In genomic region chr19:40630571-40631160, GRCh38 we compare ENCODE assay signal across 20 cellular contexts. TPM values are rescaled to one million over a fixed set of nuclear protein-coding genes. Genes with fewer than 3 reads are reported as not detected.
DNase-seq lines count a peak whose midpoint lies in the region; ATAC-seq, FAIRE-seq and TF ChIP-seq lines count a peak whose summit lies in the region.
"Had no signal": no experiment of that assay in that cellular context is flagged by ENCODE, and none has a peak within 500 bp of the region (broad histone marks: within the 10 kb centered on the region; RNA-seq: fewer than 3 reads in every experiment).

No MANE protein-coding gene starts in this region.

- intact Hi-C loops in activated naive CD4-positive, alpha-beta T cell treated with anti-CD3 and anti-CD28 coated beads for 36 hours (cut with micrococcal nuclease): no loop called here
- intact Hi-C loops in sciatic nerve (cut with DNase I): loop anchor here (10.0 kb wide), 1 partner anchor 96 kb away; no protein-coding TSS in a partner anchor

- no peak overlapping the region for H2BK120ac ChIP-seq in H1 (replicated peaks; ENCODE audit: low read depth, low read length)

- no peak for TF ChIP-seq CTCF in H1 (IDR thresholded peaks at IDR 0.05; ENCODE audit: control extremely low read depth in 1 of 3, insufficient read depth in 1 of 3, low read depth in 1 of 3, low read length in 3 of 3)
- no peak for TF ChIP-seq CTCF in progenitor cell of endocrine pancreas (IDR thresholded peaks at IDR 0.05; ENCODE audit: unreplicated experiment)

- no peak overlapping the region for H3K4me3 ChIP-seq in H1 (ENCODE audit: extremely low read depth in 1 of 4, insufficient read depth in 2 of 4, low read depth in 3 of 4, low read length in 4 of 4)
- H3K4me3 ChIP-seq: SK-N-MC had no signal

- H3K36me3 Mint-ChIP-seq in activated naive CD4-positive, alpha-beta T cell treated with anti-CD3 and anti-CD28 coated beads, Interleukin-2, amount 50 U/mL, for 24 hours: peaks cover 7% of the 10 kb centered on the region
- H3K36me3 Mint-ChIP-seq in activated naive CD4-positive, alpha-beta T cell treated with anti-CD3 and anti-CD28 coated beads for 36 hours (ENCODE audit: low read depth): peaks cover 24% of the 10 kb centered on the region
- H3K36me3 Mint-ChIP-seq in progenitor cell of endocrine pancreas (ENCODE audit: insufficient read depth): peaks cover 2% of the 10 kb centered on the region

- DNase-seq in activated naive CD4-positive, alpha-beta T cell treated with anti-CD3 and anti-CD28 coated beads for 36 hours: no peak
- DNase-seq in ELF-1 (ENCODE audit: low read depth, low spot score) (peak; percentile 22), H1 (ENCODE audit: low read depth in 1 of 2, low spot score in 2 of 2) (no peak), progenitor cell of endocrine pancreas (ENCODE audit: low spot score, unreplicated experiment) (no peak), NK-92 (lab: John Stamatoyannopoulos, UW; ENCODE audit: unreplicated experiment) (no peak), sciatic nerve (ENCODE audit: low spot score) (no peak)
- DNase-seq: C1 segment of cervical spinal cord, KBM-7, MV-4-11, NCI-H1417 treated with DMSO at 0.1 percent for 48 hours, NCI-H1930, NCI-H774 had no signal

- no peak overlapping the region for H4K91ac ChIP-seq in H1 (replicated peaks; ENCODE audit: insufficient read length, low read length)

- no peak overlapping the region for H3K18ac ChIP-seq in H1 (ENCODE audit: extremely low read depth, low read length)

- CTCF ChIA-PET in activated naive CD4-positive, alpha-beta T cell treated with anti-CD3 and anti-CD28 coated beads for 36 hours (lab: Charles Lee): interaction anchor here (1.2 kb wide), 1 partner anchor 25 kb away, joined by 3 read pairs; no protein-coding TSS in a partner anchor
- CTCF ChIA-PET in H1 (lab: Charles Lee; ENCODE audit: partially characterized antibody): interaction anchor here (1.1 kb wide), 1 partner anchor 28 kb away, joined by 6 read pairs; no protein-coding TSS in a partner anchor

- POLR2A ChIA-PET in H1 (lab: Charles Lee; ENCODE audit: partially characterized antibody): interaction anchor here (0.6 to 1.8 kb wide), 5 partner anchors 13 to 1386 kb away, joined by 3 to 7 read pairs (median 3); no protein-coding TSS in a partner anchor

- no peak overlapping the region for H4K5ac ChIP-seq in H1 (ENCODE audit: insufficient read length, low read depth, low read length)

- no peak overlapping the region for H3K14ac ChIP-seq in H1 (ENCODE audit: insufficient read length)

- H3K27me3 Mint-ChIP-seq in activated naive CD4-positive, alpha-beta T cell treated with anti-CD3 and anti-CD28 coated beads, Interleukin-2, amount 50 U/mL, for 24 hours: no peaks in the 10 kb centered on the region
- H3K27me3 Mint-ChIP-seq in activated naive CD4-positive, alpha-beta T cell treated with anti-CD3 and anti-CD28 coated beads for 36 hours (ENCODE audit: low read depth): peaks cover 3% of the 10 kb centered on the region
- peaks cover 46% of the 10 kb centered on the region for H3K27me3 Mint-ChIP-seq in progenitor cell of endocrine pancreas

- no peak overlapping the region for H3K9ac ChIP-seq in H1 (replicated peaks in 1 of 4; ENCODE audit: extremely low read depth in 1 of 4, low read depth in 3 of 4, low read length in 3 of 4)

- H3K36me3 ChIP-seq in H1 (ENCODE audit: control insufficient read depth in 2 of 4, insufficient read depth in 4 of 4, low read length in 3 of 4): peaks cover 0 to 15% (median 8%) of the 10 kb centered on the region in 4 experiments; a peak in 5 of 8 replicates

- no peak for TF ChIP-seq RAD21 in H1 (IDR thresholded peaks at IDR 0.05 in 1 of 2, conservative IDR thresholded peaks at IDR 0.05 in 1 of 2; ENCODE audit: low read depth in 2 of 2, low read length in 2 of 2)

- H3K4me3 Mint-ChIP-seq in activated naive CD4-positive, alpha-beta T cell treated with anti-CD3 and anti-CD28 coated beads, Interleukin-2, amount 50 U/mL, for 24 hours: no peak overlapping the region
- no peak overlapping the region for H3K4me3 Mint-ChIP-seq in activated naive CD4-positive, alpha-beta T cell treated with anti-CD3 and anti-CD28 coated beads for 36 hours
- no peak overlapping the region for H3K4me3 Mint-ChIP-seq in progenitor cell of endocrine pancreas (ENCODE audit: low read depth)

- ATAC-seq in GM18502 (IDR thresholded peaks at IDR 0.05; ENCODE audit: poor library complexity, unreplicated experiment) (no peak), sciatic nerve (no peak)
- ATAC-seq: Panc1 had no signal

- H3K79me2 ChIP-seq in H1 (ENCODE audit: control insufficient read depth in 1 of 2, insufficient read depth in 2 of 2, low read length in 2 of 2): no peaks in the 10 kb centered on the region

- peaks cover 0 to 9% (median 4%) of the 10 kb centered on the region in 4 experiments; a peak in 5 of 7 replicates for H3K4me1 ChIP-seq in H1 (replicated peaks in 1 of 4; ENCODE audit: control insufficient read depth in 3 of 4, insufficient read depth in 4 of 4, low read length in 3 of 4)

- peaks cover 2% of the 10 kb centered on the region in 2 experiments for H4K20me1 ChIP-seq in H1 (replicated peaks in 1 of 2; ENCODE audit: control insufficient read depth in 1 of 2, insufficient read depth in 2 of 2, low read length in 2 of 2)

- H3K27ac Mint-ChIP-seq in activated naive CD4-positive, alpha-beta T cell treated with anti-CD3 and anti-CD28 coated beads, Interleukin-2, amount 50 U/mL, for 24 hours: peak overlapping the region; percentile 30
- no peak overlapping the region for H3K27ac Mint-ChIP-seq in activated naive CD4-positive, alpha-beta T cell treated with anti-CD3 and anti-CD28 coated beads for 36 hours
- H3K27ac Mint-ChIP-seq in progenitor cell of endocrine pancreas: peak overlapping the region; percentile 73

- no peak overlapping the region for H2BK15ac ChIP-seq in H1 (ENCODE audit: low read length)

- FAIRE-seq in H1 (lab: Jason Lieb, UNC): no peak
- FAIRE-seq: A204.1, H54, HTR-8/SVneo had no signal

- H3K4ac ChIP-seq in H1 (replicated peaks; ENCODE audit: insufficient read length, low read depth, low read length): no peak overlapping the region

- H3K4me1 Mint-ChIP-seq in activated naive CD4-positive, alpha-beta T cell treated with anti-CD3 and anti-CD28 coated beads, Interleukin-2, amount 50 U/mL, for 24 hours: peaks cover 18% of the 10 kb centered on the region
- H3K4me1 Mint-ChIP-seq in activated naive CD4-positive, alpha-beta T cell treated with anti-CD3 and anti-CD28 coated beads for 36 hours (ENCODE audit: low read depth): peaks cover 10% of the 10 kb centered on the region
- peaks cover 1% of the 10 kb centered on the region for H3K4me1 Mint-ChIP-seq in progenitor cell of endocrine pancreas (ENCODE audit: low read depth)

- H3K27me3 ChIP-seq in H1 (replicated peaks in 1 of 4; ENCODE audit: control insufficient read depth in 3 of 4, extremely low read depth in 1 of 4, insufficient read depth in 3 of 4, low read length in 3 of 4): peaks cover 0 to 13% (median 8%) of the 10 kb centered on the region in 4 experiments; a peak in 3 of 7 replicates

- H2BK12ac ChIP-seq in H1 (ENCODE audit: low read depth, low read length): no peak overlapping the region

- H3K23me2 ChIP-seq in H1 (ENCODE audit: low read depth, low read length): no peaks in the 10 kb centered on the region

- no peaks in the 10 kb centered on the region for H3K9me3 Mint-ChIP-seq in activated naive CD4-positive, alpha-beta T cell treated with anti-CD3 and anti-CD28 coated beads, Interleukin-2, amount 50 U/mL, for 24 hours
- H3K9me3 Mint-ChIP-seq in activated naive CD4-positive, alpha-beta T cell treated with anti-CD3 and anti-CD28 coated beads for 36 hours: no peaks in the 10 kb centered on the region
- no peaks in the 10 kb centered on the region for H3K9me3 Mint-ChIP-seq in progenitor cell of endocrine pancreas (ENCODE audit: low read depth)

- H2BK5ac ChIP-seq in H1 (ENCODE audit: low read depth, low read length): no peak overlapping the region

- no peak overlapping the region for H3K56ac ChIP-seq in H1 (replicated peaks; ENCODE audit: insufficient read length, low read depth, low read length)

- H2AFZ ChIP-seq in H1 (ENCODE audit: low read length): no peak overlapping the region

- 84% methylated on average over 16 of the region's 16 CpGs; no CpG with 5 or more reads in 1 of the 2 experiments for WGBS in H1 (ENCODE audit: extremely low coverage in 1 of 2, insufficient coverage in 1 of 2, insufficient read length in 1 of 2, insufficient replicate concordance in 2 of 2, low coverage in 1 of 2, low lambda C conversion rate in 2 of 2, missing lambda C conversion rate in 1 of 2), 2 experiments

- no peak overlapping the region for H3K4me2 ChIP-seq in H1 (ENCODE audit: insufficient read depth in 1 of 2, low read depth in 2 of 2, low read length in 2 of 2)

- H3K79me1 ChIP-seq in H1 (ENCODE audit: low read depth, low read length): no peaks in the 10 kb centered on the region

- TF ChIP-seq EP300 in H1 (IDR thresholded peaks at IDR 0.05; ENCODE audit: borderline replicate concordance in 1 of 2, low read depth in 2 of 2, low read length in 2 of 2): no peak

- no peak overlapping the region for H4K8ac ChIP-seq in H1 (ENCODE audit: extremely low read depth, insufficient read depth, low read length)

- no peak overlapping the region for H3K23ac ChIP-seq in H1 (ENCODE audit: insufficient read length)

- no peak for TF ChIP-seq POLR2A in H1 (IDR thresholded peaks at IDR 0.05; ENCODE audit: control extremely low read depth in 1 of 2, low read depth in 2 of 2, low read length in 2 of 2)

- H3K27ac ChIP-seq in H1 (ENCODE audit: low read depth, low read length): no peak overlapping the region
- H3K27ac ChIP-seq: HL-60, SK-N-MC had no signal

- no peak overlapping the region for H2BK20ac ChIP-seq in H1 (ENCODE audit: low read length)

- H2AK5ac ChIP-seq in H1 (ENCODE audit: low read depth, low read length): no peak overlapping the region

- no peaks in the 10 kb centered on the region for H3K9me3 ChIP-seq in H1 (ENCODE audit: insufficient read depth in 2 of 2, low read depth in 1 of 2, low read length in 1 of 2)

RNA-seq across cellular contexts. Expression of gene LTBP4, which starts 29.5 kb away (rescaled TPM):
- 100 to 1,000 TPM; 147 to 153 TPM for total RNA-seq in activated naive CD4-positive, alpha-beta T cell treated with anti-CD3 and anti-CD28 coated beads for 36 hours
- 75.3 and 77.1 TPM in 2 replicates for total RNA-seq in H1 (2021; fragmentation: NEBNext Ultra II Directional; extraction: Animal tissue kit (Norgen Biotek cat#: 25700))
- 54.5 and 111 TPM in 2 replicates for polyA plus RNA-seq in H1 (2011; rRNA removed)
- 68.6 TPM for polyA plus RNA-seq in H1 (2011; cell fraction: cytosol; rRNA removed)
- polyA plus RNA-seq in H1 (2011; cell fraction: nucleus; rRNA removed): 270 TPM
- polyA plus RNA-seq in H1 (2012, experiment 1 of 2): 51.9 to 154 TPM (median 115 TPM) in 4 replicates
- 94.0 TPM for polyA plus RNA-seq in H1 (2012, experiment 2 of 2)
- 67.1 TPM for polyA plus RNA-seq in H1 (2013, experiment 1 of 2)
- polyA plus RNA-seq in H1 (2013, experiment 2 of 2): 56.9 TPM
- 21.2 and 23.9 TPM in 2 replicates for polyA minus RNA-seq in H1 (2011; rRNA and poly(A)+ RNA removed)
- 61.7 TPM for polyA minus RNA-seq in H1 (2011; cell fraction: cytosol; rRNA and poly(A)+ RNA removed)
- 58.2 TPM for polyA minus RNA-seq in H1 (2011; cell fraction: nucleus; rRNA and poly(A)+ RNA removed)
- total RNA-seq in progenitor cell of endocrine pancreas (25.4 TPM in 2 replicates), sciatic nerve (1,227 TPM)

RNA-seq across cellular contexts. Expression of gene SHKBP1, which starts 54.0 kb away (rescaled TPM):
- 10 to 100 TPM; 90.1 to 99.4 TPM for total RNA-seq in activated naive CD4-positive, alpha-beta T cell treated with anti-CD3 and anti-CD28 coated beads for 36 hours
- total RNA-seq in H1 (2021; fragmentation: NEBNext Ultra II Directional; extraction: Animal tissue kit (Norgen Biotek cat#: 25700)): 72.8 and 74.6 TPM in 2 replicates
- polyA plus RNA-seq in H1 (2011; rRNA removed): 98.8 and 158 TPM in 2 replicates
- polyA plus RNA-seq in H1 (2011; cell fraction: cytosol; rRNA removed): 81.1 TPM
- 207 TPM for polyA plus RNA-seq in H1 (2011; cell fraction: nucleus; rRNA removed)
- 79.8 to 106 TPM (median 102 TPM) in 4 replicates for polyA plus RNA-seq in H1 (2012, experiment 1 of 2)
- polyA plus RNA-seq in H1 (2012, experiment 2 of 2): 95.8 TPM
- polyA plus RNA-seq in H1 (2013, experiment 1 of 2): 79.2 TPM
- 73.3 TPM for polyA plus RNA-seq in H1 (2013, experiment 2 of 2)
- polyA minus RNA-seq in H1 (2011; rRNA and poly(A)+ RNA removed): 44.1 and 59.2 TPM in 2 replicates
- polyA minus RNA-seq in H1 (2011; cell fraction: cytosol; rRNA and poly(A)+ RNA removed): 83.1 TPM
- polyA minus RNA-seq in H1 (2011; cell fraction: nucleus; rRNA and poly(A)+ RNA removed): 68.1 TPM
- total RNA-seq in progenitor cell of endocrine pancreas: 102 and 114 TPM in 2 replicates
- total RNA-seq in sciatic nerve: 58.7 TPM

RNA-seq across cellular contexts. Expression of gene NUMBL, which starts 59.8 kb away (rescaled TPM):
- 1 to 10 TPM; 6.2 to 9.2 TPM for total RNA-seq in activated naive CD4-positive, alpha-beta T cell treated with anti-CD3 and anti-CD28 coated beads for 36 hours
- 24.8 and 29.4 TPM in 2 replicates for total RNA-seq in H1 (2021; fragmentation: NEBNext Ultra II Directional; extraction: Animal tissue kit (Norgen Biotek cat#: 25700))
- 13.5 and 20.0 TPM in 2 replicates for polyA plus RNA-seq in H1 (2011; rRNA removed)
- 10.3 TPM for polyA plus RNA-seq in H1 (2011; cell fraction: cytosol; rRNA removed)
- polyA plus RNA-seq in H1 (2011; cell fraction: nucleus; rRNA removed): 22.0 TPM
- 7.0 to 14.8 TPM (median 13.2 TPM) in 4 replicates for polyA plus RNA-seq in H1 (2012, experiment 1 of 2)
- polyA plus RNA-seq in H1 (2012, experiment 2 of 2): 9.5 TPM
- polyA plus RNA-seq in H1 (2013, experiment 1 of 2): 11.1 TPM
- polyA plus RNA-seq in H1 (2013, experiment 2 of 2): 10.7 TPM
- polyA minus RNA-seq in H1 (2011; rRNA and poly(A)+ RNA removed): 9.9 and 10.0 TPM in 2 replicates
- polyA minus RNA-seq in H1 (2011; cell fraction: cytosol; rRNA and poly(A)+ RNA removed): 6.8 TPM
- 14.0 TPM for polyA minus RNA-seq in H1 (2011; cell fraction: nucleus; rRNA and poly(A)+ RNA removed)
- 14.6 and 20.9 TPM in 2 replicates for total RNA-seq in progenitor cell of endocrine pancreas
- total RNA-seq in sciatic nerve: 123 TPM
